Comparison of ENCODE assay signal across 24 cellular contexts in the genomic region with DNA sequence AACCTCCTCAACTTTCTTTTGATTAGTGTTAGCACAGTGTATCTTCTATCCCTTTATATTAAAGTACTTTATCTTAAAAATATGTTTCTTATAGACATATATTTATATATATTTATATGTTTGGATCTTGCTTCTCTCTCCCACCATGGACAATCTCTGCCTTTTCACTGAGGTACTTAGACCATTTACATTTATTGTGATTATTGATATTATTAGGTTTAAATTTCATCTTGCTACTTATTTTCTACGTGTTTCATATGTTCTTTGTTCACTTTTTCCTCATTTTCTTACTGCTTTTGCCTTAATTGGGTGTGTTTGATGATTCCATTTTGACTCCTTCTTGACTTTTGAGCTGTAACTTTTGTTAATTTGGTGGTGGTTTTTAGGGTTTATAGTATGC.
A peak's percentile ranks its signal among the peaks of the same experiment; 100 is the strongest.
DNase-seq lines count a peak whose midpoint lies in the region; ATAC-seq, FAIRE-seq and TF ChIP-seq lines count a peak whose summit lies in the region.
"Had no signal": no experiment of that assay in that cellular context is flagged by ENCODE, and none has a peak within 500 bp of the region (broad histone marks: within the 10 kb centered on the region; RNA-seq: fewer than 3 reads in every experiment).

No MANE protein-coding gene starts in this region.

- TF ChIP-seq CTCF in K562 (IDR thresholded peaks at IDR 0.05 in 2 of 3, conservative IDR thresholded peaks at IDR 0.05 in 1 of 3; ENCODE audit: insufficient read depth in 2 of 3, low read depth in 1 of 3, low read length in 3 of 3) (no peak), chondrocyte (IDR thresholded peaks at IDR 0.05) (no peak), pancreas (IDR thresholded peaks at IDR 0.05) (no peak), esophagus squamous epithelium (IDR thresholded peaks at IDR 0.05) (no peak)

- H3K4me3 Mint-ChIP-seq in chondrocyte (ENCODE audit: unreplicated experiment) = no peak overlapping the region
- H3K4me3 Mint-ChIP-seq: B cell; CD4-positive, alpha-beta T cell; CD8-positive, alpha-beta T cell had no signal

- FAIRE-seq in G401.6 (lab: Jason Lieb, UNC) = peak; percentile 71
- no peak for FAIRE-seq in K562 (lab: Jason Lieb, UNC)
- peak; percentile 37 for FAIRE-seq in pancreas (lab: Jason Lieb, UNC)
- FAIRE-seq: A549, D721Med, GM12878, GM12892, GM18507, GM19239 had no signal

- peak overlapping the region; percentile 34 for H3K27ac Mint-ChIP-seq in chondrocyte (ENCODE audit: unreplicated experiment)
- H3K27ac Mint-ChIP-seq: B cell; CD4-positive, alpha-beta T cell; CD8-positive, alpha-beta T cell had no signal

- H4K20me1 ChIP-seq in K562 (replicated peaks; ENCODE audit: control insufficient read depth, insufficient read depth, low read length) = no peaks in the 10 kb centered on the region

- 0% methylated on average over 1 of the region's 1 CpG for WGBS in K562 (ENCODE audit: insufficient coverage, low coverage, missing lambda C conversion rate)
- WGBS in pancreas, 2 donors = 65 to 82% methylated on average over 1 of the region's 1 CpG
- 62 to 67% methylated on average over 1 of the region's 1 CpG for WGBS in esophagus squamous epithelium, 2 donors

- no TSS peak for BruUV-seq in K562 (replicated peaks; lab: Mats Ljungman, UMichigan)

- H3K36me3 Mint-ChIP-seq in chondrocyte (ENCODE audit: low read depth) = peaks cover 47% of the 10 kb centered on the region

- CTCF ChIA-PET in K562 (lab: Yijun Ruan, JAX; ENCODE audit: low intra/inter-chr PET ratio) = no interaction called here

- no peaks in the 10 kb centered on the region for H3K9me3 ChIP-seq in K562 (replicated peaks; ENCODE audit: control insufficient read depth, insufficient read depth, low read depth, low read length)
- H3K9me3 ChIP-seq in pancreas = no peaks in the 10 kb centered on the region
- H3K9me3 ChIP-seq in esophagus squamous epithelium = peaks cover 0 to 6% (median 0%) of the 10 kb centered on the region in 3 donors

- H3K79me2 ChIP-seq in K562 (ENCODE audit: control insufficient read depth, insufficient read depth, low read length) = no peaks in the 10 kb centered on the region

- no peaks in the 10 kb centered on the region for H3K27me3 Mint-ChIP-seq in chondrocyte (ENCODE audit: low read depth)
- H3K27me3 Mint-ChIP-seq: B cell; CD4-positive, alpha-beta T cell had no signal

- no peak overlapping the region for H3K4me2 ChIP-seq in K562 (ENCODE audit: insufficient read depth, low read length)
- H3K4me2 ChIP-seq: A549; BLaER1 treated with 17β-estradiol and CSF1 and Interleukin-3, amounts not matched to agents 10 nM and 100 nM had no signal

- H3K4me1 Mint-ChIP-seq in chondrocyte (ENCODE audit: low read depth) = peaks cover 33% of the 10 kb centered on the region
- H3K4me1 Mint-ChIP-seq: B cell had no signal

- no peak overlapping the region for H3K27ac ChIP-seq in K562 (ENCODE audit: extremely low read depth, low read depth, low read length)
- H3K27ac ChIP-seq in pancreas = no peak overlapping the region
- H3K27ac ChIP-seq in esophagus squamous epithelium = no peak overlapping the region
- H3K27ac ChIP-seq: 22Rv1; A549; BLaER1 treated with 17β-estradiol and CSF1 and Interleukin-3, amounts not matched to agents 10 nM and 100 nM; C4-2B had no signal

- H3K9ac ChIP-seq in K562 (ENCODE audit: insufficient read depth in 1 of 2, low read depth in 2 of 2, low read length in 2 of 2) = no peak overlapping the region
- H3K9ac ChIP-seq: BLaER1 treated with 17β-estradiol and CSF1 and Interleukin-3, amounts not matched to agents 10 nM and 100 nM had no signal

- H3K27me3 ChIP-seq in K562 (ENCODE audit: control insufficient read depth in 2 of 2, insufficient read depth in 2 of 2, low read length in 2 of 2) (peaks cover 0 to 5% of the 10 kb centered on the region in 2 experiments; a peak in 1 of 5 replicates), pancreas (no peaks in the 10 kb centered on the region), esophagus squamous epithelium (no peaks in the 10 kb centered on the region)
- H3K27me3 ChIP-seq: BLaER1 treated with 17β-estradiol and CSF1 and Interleukin-3, amounts not matched to agents 10 nM and 100 nM had no signal

- peaks cover 1 to 4% of the 10 kb centered on the region in 2 experiments for H3K4me1 ChIP-seq in K562 (replicated peaks in 1 of 2; ENCODE audit: control insufficient read depth in 2 of 2, insufficient read depth in 2 of 2, low read length in 2 of 2)
- H3K4me1 ChIP-seq in pancreas = no peaks in the 10 kb centered on the region
- H3K4me1 ChIP-seq in esophagus squamous epithelium = peaks cover 0 to 9% (median 0%) of the 10 kb centered on the region in 3 donors
- H3K4me1 ChIP-seq: A549, Caco-2 had no signal

- intact Hi-C loops in K562 (cut with micrococcal nuclease) = no loop called here
- intact Hi-C loops in pancreas (cut with DNase I) = no loop called here
- intact Hi-C loops in esophagus squamous epithelium (cut with DNase I) = no loop called here

- POLR2A ChIA-PET in K562 (lab: Yijun Ruan, JAX) = interaction anchor here (1.0 kb wide), 1 partner anchor 45 kb away, joined by 3 read pairs; no protein-coding TSS in a partner anchor

- in situ Hi-C loops in K562 (cut with MboI) = no loop called here

- H2AFZ ChIP-seq in K562 (ENCODE audit: low read depth, low read length) = no peak overlapping the region

- no peak overlapping the region for H3K4me3 ChIP-seq in K562
- no peak overlapping the region for H3K4me3 ChIP-seq in pancreas
- H3K4me3 ChIP-seq in esophagus squamous epithelium = no peak overlapping the region
- H3K4me3 ChIP-seq: A549; BLaER1 treated with 17β-estradiol and CSF1 and Interleukin-3, amounts not matched to agents 10 nM and 100 nM; GM12878 had no signal

- TF ChIP-seq RAD21 in K562 (CRISPR knock-in tag; conservative IDR thresholded peaks at IDR 0.05 in 1 of 2, IDR thresholded peaks at IDR 0.05 in 1 of 2) = no peak

- peaks cover 20% of the 10 kb centered on the region for H3K9me3 Mint-ChIP-seq in chondrocyte (ENCODE audit: low read depth)

- TF ChIP-seq POLR2A in K562 (conservative IDR thresholded peaks at IDR 0.05) (no peak), esophagus squamous epithelium (IDR thresholded peaks at IDR 0.05) (no peak)

- ATAC-seq in K562 (no peak), pancreas (no peak)
- ATAC-seq: A549; CD8-positive, alpha-beta T cell; GM12878 had no signal

- no peaks in the 10 kb centered on the region for H3K9me1 ChIP-seq in K562 (ENCODE audit: control insufficient read depth, insufficient read depth, low read length)

- DNase-seq in K562 (ENCODE audit: extremely low read depth in 1 of 4, low spot score in 3 of 4) (no peak), chondrocyte (ENCODE audit: low spot score) (no peak), pancreas (no peak), cerebellar nuclear complex (lab: John Stamatoyannopoulos, UW) (no peak), esophagus squamous epithelium (lab: John Stamatoyannopoulos, UW) (no peak), SIG-M5 (lab: John Stamatoyannopoulos, UW) (no peak)
- DNase-seq: AML-193; Caco-2; Calu3; CD4-positive, alpha-beta T cell; CD8-positive, alpha-beta T cell; DMS79 treated with DMSO at 0.1 percent for 48 hours; GDM1 had no signal

- no peak for TF ChIP-seq EP300 in K562 (IDR thresholded peaks at IDR 0.05; ENCODE audit: low read length)

- no peaks in the 10 kb centered on the region for H3K36me3 ChIP-seq in K562 (ENCODE audit: control insufficient read depth, insufficient read depth, low read length)
- no peaks in the 10 kb centered on the region for H3K36me3 ChIP-seq in pancreas
- peaks cover 4 to 22% (median 5%) of the 10 kb centered on the region in 3 donors for H3K36me3 ChIP-seq in esophagus squamous epithelium

TF ChIP-seq in K562, 482 proteins besides CTCF, POLR2A, EP300 and RAD21:
- TF ChIP-seq RBM25 (IDR thresholded peaks at IDR 0.05; ENCODE audit: low read depth, low read length, severe bottlenecking) = peak; percentile 41
- TF ChIP-seq ZNF507 (tag; conservative IDR thresholded peaks at IDR 0.05) = peak; percentile 96
- no peak for TF ChIP-seq ZNF589 (CRISPR knock-in tag; IDR thresholded peaks at IDR 0.05; ENCODE audit: low read depth)
